ENCODE assay signal across 2 cellular contexts in genomic region chr2:235472443-235472842, GRCh38.
TF ChIP-seq lines count a peak whose summit lies in the region.

No MANE protein-coding gene starts in this region.

TF ChIP-seq in HepG2, 621 proteins besides CTCF, POLR2A, EP300 and RAD21:
- TF ChIP-seq ARHGAP35 (CRISPR knock-in tag; IDR thresholded peaks at IDR 0.05; ENCODE audit: borderline replicate concordance) (no peak), MLLT10 (CRISPR knock-in tag; IDR thresholded peaks at IDR 0.05) (no peak), ZNF20 (CRISPR knock-in tag; IDR thresholded peaks at IDR 0.05) (no peak), PAWR (CRISPR knock-in tag; IDR thresholded peaks at IDR 0.05; ENCODE audit: borderline replicate concordance) (no peak), IRF1 (CRISPR knock-in tag; IDR thresholded peaks at IDR 0.05; ENCODE audit: low read depth) (no peak), SIN3A (IDR thresholded peaks at IDR 0.05; ENCODE audit: borderline replicate concordance, low read depth, low read length) (no peak), PATZ1 (CRISPR knock-in tag; IDR thresholded peaks at IDR 0.05) (no peak), HNRNPK (IDR thresholded peaks at IDR 0.05; ENCODE audit: low read depth, low read length, poor library complexity, severe bottlenecking) (no peak), ZFP36L2 (CRISPR knock-in tag; IDR thresholded peaks at IDR 0.05) (no peak), ZNF776 (CRISPR knock-in tag; IDR thresholded peaks at IDR 0.05) (no peak), HIC2 (CRISPR knock-in tag; IDR thresholded peaks at IDR 0.05; ENCODE audit: low read depth) (no peak), HNRNPH1 (optimal IDR thresholded peaks at IDR 0.05; ENCODE audit: low read depth, low read length) (no peak), TBX2 (CRISPR knock-in tag; IDR thresholded peaks at IDR 0.05; ENCODE audit: borderline replicate concordance) (no peak), THAP9 (CRISPR knock-in tag; IDR thresholded peaks at IDR 0.05; ENCODE audit: borderline replicate concordance) (no peak), CBX2 (IDR thresholded peaks at IDR 0.05; ENCODE audit: low read depth, low read length) (no peak), CBX2 (CRISPR knock-in tag; IDR thresholded peaks at IDR 0.05; ENCODE audit: low read depth) (no peak), MAF1 (CRISPR knock-in tag; IDR thresholded peaks at IDR 0.05; ENCODE audit: borderline replicate concordance) (no peak), RFXANK (CRISPR knock-in tag; IDR thresholded peaks at IDR 0.05) (no peak), FUBP1 (CRISPR knock-in tag; IDR thresholded peaks at IDR 0.05; ENCODE audit: borderline replicate concordance) (no peak)

TF ChIP-seq in SK-N-SH, 30 proteins besides CTCF, POLR2A, EP300 and RAD21:
- no peak for TF ChIP-seq JUND (IDR thresholded peaks at IDR 0.05)
- TF ChIP-seq SMC3 (IDR thresholded peaks at IDR 0.05; ENCODE audit: low read depth, low read length) = no peak
- TF ChIP-seq USF1 (IDR thresholded peaks at IDR 0.05; ENCODE audit: borderline replicate concordance, low read depth) = no peak
- no peak for TF ChIP-seq ELF1 (IDR thresholded peaks at IDR 0.05)
- no peak for TF ChIP-seq TAF1 (IDR thresholded peaks at IDR 0.05; ENCODE audit: borderline replicate concordance, low read depth, low read length)
- TF ChIP-seq NFIC (IDR thresholded peaks at IDR 0.05; ENCODE audit: borderline replicate concordance) = no peak
- TF ChIP-seq SIN3A (IDR thresholded peaks at IDR 0.05; ENCODE audit: borderline replicate concordance, low read depth, low read length) = no peak
